In genomic region chr4:2262145-2262943, GRCh38 we compare ENCODE assay signal across 8 cellular contexts. TPM values are rescaled to one million over a fixed set of nuclear protein-coding genes. Genes with fewer than 3 reads are reported as not detected.
DNase-seq lines count a peak whose midpoint lies in the region; ATAC-seq and TF ChIP-seq lines count a peak whose summit lies in the region.

No MANE protein-coding gene starts in this region.

- 0 to 1% methylated on average over 78 to 98 of the region's 98 CpGs for WGBS in lung, 2 donors

- H3K27ac ChIP-seq in lung (ENCODE audit: low read depth in 1 of 2, low read length in 1 of 2), result peak overlapping the region; percentile 93 to 99

- no peaks in the 10 kb centered on the region for H3K27me3 ChIP-seq in lung (ENCODE audit: control insufficient read depth, insufficient read depth)

- ATAC-seq in lung (ENCODE audit: insufficient read depth, low FRiP score), result peak; percentile 96

- peaks cover 0 to 21% of the 10 kb centered on the region in 2 donors for H3K36me3 ChIP-seq in lung (ENCODE audit: control insufficient read depth in 2 of 2, insufficient read depth in 2 of 2, low read length in 2 of 2)

- H3K4me3 ChIP-seq in lung, result peak overlapping the region; percentile 40

- TF ChIP-seq CTCF in GM20000 (IDR thresholded peaks at IDR 0.05; ENCODE audit: extremely low read depth, missing control alignments), result no peak
- TF ChIP-seq CTCF in lung (IDR thresholded peaks at IDR 0.05; ENCODE audit: control extremely low read depth, extremely low read depth), result no peak

- no peaks in the 10 kb centered on the region for H3K9me3 ChIP-seq in lung (ENCODE audit: control insufficient read depth in 2 of 2, insufficient read depth in 1 of 2, low read length in 1 of 2)

- peaks cover 6 to 29% of the 10 kb centered on the region in 2 donors for H3K4me1 ChIP-seq in lung (ENCODE audit: control insufficient read depth in 2 of 2, insufficient read depth in 2 of 2, low read length in 2 of 2)

- DNase-seq in COLO668 (lab: John Stamatoyannopoulos, UW; ENCODE audit: unreplicated experiment) (peak; percentile 100), GM20000 (ENCODE audit: low spot score) (peak; percentile 99), HS-5 (ENCODE audit: low read depth) (peak; percentile 94), NK-92 (lab: John Stamatoyannopoulos, UW; ENCODE audit: unreplicated experiment) (peak; percentile 86), lung (ENCODE audit: low spot score) (peak; percentile 99)
- DNase-seq in activated CD8-positive, alpha-beta memory T cell treated with anti-CD3 and anti-CD28 coated beads for 24 hours, result peak; percentile 97
- peak; percentile 96 for DNase-seq in effector CD8-positive, alpha-beta T cell (lab: John Stamatoyannopoulos, UW)
- DNase-seq in stimulated activated CD4-positive, alpha-beta T cell treated with anti-CD3 and anti-CD28 coated beads, TNF-alpha, amount 100 ng/mL, for 24 hours (ENCODE audit: low read depth in 3 of 3), result peak; percentile 92 to 97 (median 95)

RNA-seq across cellular contexts. Expression of gene MXD4, which starts 0.4 kb away (rescaled TPM):
- total RNA-seq in lung, result 10 to 100 TPM; 37.5 to 65.1 TPM
- 10 to 100 TPM; 34.4 to 58.2 TPM for polyA plus RNA-seq in lung

RNA-seq across cellular contexts. Expression of gene HAUS3, which starts 20.4 kb away (rescaled TPM):
- 10 to 100 TPM; 12.8 to 21.0 TPM for total RNA-seq in lung
- polyA plus RNA-seq in lung, result 10 to 100 TPM in 1 of 2 donors, 1 to 10 TPM in 1; 5.6 to 11.5 TPM

RNA-seq across cellular contexts. Expression of gene POLN, which starts 20.4 kb away (rescaled TPM):
- total RNA-seq in lung, result 1 to 10 TPM; 3.3 to 3.7 TPM
- 1 to 10 TPM in 1 of 2 donors, under 1 TPM in 1; 0.68 to 1.1 TPM for polyA plus RNA-seq in lung

Comparison
In these comparisons a context has a peak if more than half of its experiments do, and no peak if none do; other contexts are left out.
1. Peak in every context shown above with its lines: DNase-seq, ATAC-seq, H3K4me3 ChIP-seq and H3K27ac ChIP-seq.